ENCODE assay signal across 1 cellular context in the genomic region with DNA sequence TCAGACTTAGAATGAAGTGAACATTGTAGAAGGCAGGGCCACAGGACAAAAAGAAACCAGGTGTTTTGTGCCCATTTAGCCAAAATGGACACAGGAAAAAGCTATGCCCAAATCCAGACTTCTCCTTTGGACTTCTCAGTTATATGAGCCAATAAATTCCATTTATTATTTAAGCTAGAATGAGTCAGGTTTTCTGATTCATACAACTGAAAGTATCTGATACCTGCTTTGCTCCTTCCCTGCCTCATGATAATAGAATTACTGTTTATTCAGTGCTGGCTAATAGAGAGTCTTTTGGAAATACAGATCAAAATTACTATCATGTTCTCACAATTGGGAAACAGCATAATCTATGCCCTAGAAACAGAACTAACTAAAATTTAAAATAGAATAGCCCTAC.
TF ChIP-seq lines count a peak whose summit lies in the region.

No MANE protein-coding gene starts in this region.

TF ChIP-seq in SK-N-SH treated with all-trans-retinoic acid at 6 μM for 48 hours, 23 proteins besides CTCF, POLR2A, EP300 and RAD21 (continued from another document):
- TF ChIP-seq RARB (CRISPR knock-in tag; IDR thresholded peaks at IDR 0.05) (no peak), GLIS3 (CRISPR knock-in tag; IDR thresholded peaks at IDR 0.05) (no peak), POU6F1 (CRISPR knock-in tag; IDR thresholded peaks at IDR 0.05; ENCODE audit: borderline replicate concordance, low read depth) (no peak), TCF4 (CRISPR knock-in tag; IDR thresholded peaks at IDR 0.05; ENCODE audit: borderline replicate concordance) (no peak), ZNF565 (CRISPR knock-in tag; conservative IDR thresholded peaks at IDR 0.05; ENCODE audit: low read depth) (no peak), BACH2 (CRISPR knock-in tag; IDR thresholded peaks at IDR 0.05; ENCODE audit: borderline replicate concordance) (no peak)
- TF ChIP-seq, protein P1, sequence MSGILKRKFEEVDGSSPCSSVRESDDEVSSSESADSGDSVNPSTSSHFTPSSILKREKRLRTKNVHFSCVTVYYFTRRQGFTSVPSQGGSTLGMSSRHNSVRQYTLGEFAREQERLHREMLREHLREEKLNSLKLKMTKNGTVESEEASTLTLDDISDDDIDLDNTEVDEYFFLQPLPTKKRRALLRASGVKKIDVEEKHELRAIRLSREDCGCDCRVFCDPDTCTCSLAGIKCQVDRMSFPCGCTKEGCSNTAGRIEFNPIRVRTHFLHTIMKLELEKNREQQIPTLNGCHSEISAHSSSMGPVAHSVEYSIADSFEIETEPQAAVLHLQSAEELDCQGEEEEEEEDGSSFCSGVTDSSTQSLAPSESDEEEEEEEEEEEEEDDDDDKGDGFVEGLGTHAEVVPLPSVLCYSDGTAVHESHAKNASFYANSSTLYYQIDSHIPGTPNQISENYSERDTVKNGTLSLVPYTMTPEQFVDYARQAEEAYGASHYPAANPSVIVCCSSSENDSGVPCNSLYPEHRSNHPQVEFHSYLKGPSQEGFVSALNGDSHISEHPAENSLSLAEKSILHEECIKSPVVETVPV (CRISPR knock-in tag; IDR thresholded peaks at IDR 0.05) = no peak
- TF ChIP-seq, protein P2, sequence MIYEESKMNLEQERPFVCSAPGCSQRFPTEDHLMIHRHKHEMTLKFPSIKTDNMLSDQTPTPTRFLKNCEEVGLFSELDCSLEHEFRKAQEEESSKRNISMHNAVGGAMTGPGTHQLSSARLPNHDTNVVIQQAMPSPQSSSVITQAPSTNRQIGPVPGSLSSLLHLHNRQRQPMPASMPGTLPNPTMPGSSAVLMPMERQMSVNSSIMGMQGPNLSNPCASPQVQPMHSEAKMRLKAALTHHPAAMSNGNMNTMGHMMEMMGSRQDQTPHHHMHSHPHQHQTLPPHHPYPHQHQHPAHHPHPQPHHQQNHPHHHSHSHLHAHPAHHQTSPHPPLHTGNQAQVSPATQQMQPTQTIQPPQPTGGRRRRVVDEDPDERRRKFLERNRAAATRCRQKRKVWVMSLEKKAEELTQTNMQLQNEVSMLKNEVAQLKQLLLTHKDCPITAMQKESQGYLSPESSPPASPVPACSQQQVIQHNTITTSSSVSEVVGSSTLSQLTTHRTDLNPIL (CRISPR knock-in tag; IDR thresholded peaks at IDR 0.05; ENCODE audit: low read depth) = no peak
